ENCODE assay signal across 8 cellular contexts in genomic region chr2:47783491-47784330, GRCh38. TPM values are rescaled to one million over a fixed set of nuclear protein-coding genes. Genes with fewer than 3 reads are reported as not detected.
DNase-seq lines count a peak whose midpoint lies in the region; ATAC-seq and TF ChIP-seq lines count a peak whose summit lies in the region.

No MANE protein-coding gene starts in this region.

- H3K4me3 ChIP-seq in duodenal mucosa (ENCODE audit: low read depth in 1 of 2, low read length in 2 of 2) (peak overlapping the region; percentile 80 to 87), lower lobe of right lung (peak overlapping the region; percentile 92)

- H3K27ac ChIP-seq in duodenal mucosa (ENCODE audit: low read depth, low read length) (peak overlapping the region; percentile 88), lower lobe of right lung (peak overlapping the region; percentile 90)

- H3K9me3 ChIP-seq in duodenal mucosa (ENCODE audit: control insufficient read depth in 1 of 2, low read length in 2 of 2) (no peaks in the 10 kb centered on the region), lower lobe of right lung (no peaks in the 10 kb centered on the region)

- no peak for TF ChIP-seq CTCF in lower lobe of right lung (IDR thresholded peaks at IDR 0.05)

- ATAC-seq in GM19035 (IDR thresholded peaks at IDR 0.05; ENCODE audit: unreplicated experiment), result peak; percentile 30
- peak; percentile 28 for ATAC-seq in HG03342 (IDR thresholded peaks at IDR 0.05; ENCODE audit: unreplicated experiment)
- peak; percentile 66 for ATAC-seq in lower lobe of right lung

- H3K27me3 ChIP-seq in duodenal mucosa (ENCODE audit: control insufficient read depth in 1 of 2, insufficient read depth in 2 of 2, low read length in 2 of 2) (no peaks in the 10 kb centered on the region), lower lobe of right lung (ENCODE audit: low read depth) (no peaks in the 10 kb centered on the region)

- H3K9ac ChIP-seq in duodenal mucosa (ENCODE audit: low read depth in 1 of 2, low read length in 2 of 2), result peak overlapping the region; percentile 73 to 91

- intact Hi-C loops in lower lobe of right lung (cut with DNase I), result no loop called here

- H3K4me1 ChIP-seq in duodenal mucosa (ENCODE audit: control insufficient read depth in 1 of 2, insufficient read depth in 2 of 2, low read length in 2 of 2), result peaks cover 0 to 14% of the 10 kb centered on the region in 2 donors
- H3K4me1 ChIP-seq in lower lobe of right lung, result peaks cover 15% of the 10 kb centered on the region

- peak; percentile 83 for DNase-seq in AG20443 (ENCODE audit: low spot score)
- peak; percentile 77 for DNase-seq in NCI-H510A (lab: John Stamatoyannopoulos, UW)
- DNase-seq in activated CD4-positive, alpha-beta T cell treated with anti-CD3 and anti-CD28 coated beads, Interleukin-2, amount 50 U/mL, for 48 hours, result peak; percentile 66 to 68
- DNase-seq in lower lobe of right lung, result peak; percentile 81
- peak; percentile 44 to 50 (median 48) for DNase-seq in stimulated activated CD4-positive, alpha-beta T cell treated with anti-CD3 and anti-CD28 coated beads, TNF-alpha, amount 100 ng/mL, for 4 hours (ENCODE audit: low read depth in 3 of 3)

- H3K36me3 ChIP-seq in duodenal mucosa (ENCODE audit: control insufficient read depth in 1 of 2, insufficient read depth in 2 of 2, low read length in 2 of 2) (no peaks in the 10 kb centered on the region), lower lobe of right lung (no peaks in the 10 kb centered on the region)

RNA-seq across cellular contexts. Expression of gene MSH6, which starts 0.8 kb away (rescaled TPM):
- 31.3 TPM for total RNA-seq in lower lobe of right lung

Comparison
In these comparisons a context has a peak if more than half of its experiments do, and no peak if none do; other contexts are left out.
1. Peak in every context shown above with its lines: DNase-seq, ATAC-seq, H3K4me3 ChIP-seq and H3K27ac ChIP-seq.